22 cellular contexts compared by ENCODE assay signal in the genomic region with DNA sequence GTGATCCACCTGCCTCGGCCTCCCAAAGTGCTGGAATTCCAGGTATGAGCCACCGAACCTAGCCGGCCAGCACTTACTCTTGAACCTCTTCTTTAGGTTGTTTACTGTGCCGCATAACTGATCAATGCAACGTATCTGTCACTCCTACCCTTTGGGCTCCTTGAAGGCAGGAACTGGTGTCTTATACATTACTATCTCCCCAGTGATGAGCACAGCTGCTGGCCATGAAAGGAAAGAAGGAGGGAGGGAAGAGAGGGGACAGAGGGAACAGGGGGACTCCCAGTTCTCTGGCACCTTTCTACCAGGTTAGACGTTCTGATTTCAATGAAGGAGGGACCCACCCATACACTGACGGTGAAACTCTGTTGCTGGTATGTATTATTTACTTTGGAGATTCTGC.
DNase-seq lines count a peak whose midpoint lies in the region; ATAC-seq, FAIRE-seq and TF ChIP-seq lines count a peak whose summit lies in the region.
"Had no signal": no experiment of that assay in that cellular context is flagged by ENCODE, and none has a peak within 500 bp of the region (broad histone marks: within the 10 kb centered on the region; RNA-seq: fewer than 3 reads in every experiment).

No MANE protein-coding gene starts in this region.

- H2BK5ac ChIP-seq in neuronal stem cell (ENCODE audit: low read length) = no peak overlapping the region

- no peaks in the 10 kb centered on the region for H3K27me3 ChIP-seq in right atrium auricular region
- H3K27me3 ChIP-seq in heart left ventricle = no peaks in the 10 kb centered on the region
- H3K27me3 ChIP-seq in esophagus muscularis mucosa = no peaks in the 10 kb centered on the region
- no peaks in the 10 kb centered on the region for H3K27me3 ChIP-seq in neuronal stem cell (ENCODE audit: control insufficient read depth in 3 of 3, insufficient read depth in 3 of 3, low read depth in 1 of 3, low read length in 3 of 3)

- H3K27ac ChIP-seq in right atrium auricular region (no peak overlapping the region), heart left ventricle (no peak overlapping the region), esophagus muscularis mucosa (replicated peaks in 1 of 4) (no peak overlapping the region), neuronal stem cell (replicated peaks; ENCODE audit: low read length) (peak overlapping the region; percentile 30)
- H3K27ac ChIP-seq: A549 had no signal

- DNase-seq in right atrium auricular region (ENCODE audit: low spot score) = peak; percentile 18
- DNase-seq in heart left ventricle = no peak
- DNase-seq in esophagus muscularis mucosa (ENCODE audit: extremely low spot score) = peak; percentile 88
- DNase-seq in neuronal stem cell (ENCODE audit: low spot score) = no peak
- DNase-seq in RCC 7860 (ENCODE audit: low spot score) = no peak
- DNase-seq: 8988T; ACHN; C1 segment of cervical spinal cord; Calu3; CD4-positive, alpha-beta memory T cell; COR-L47; DMS53; DND-41; HCEC 1CT had no signal

- H2BK15ac ChIP-seq in neuronal stem cell (ENCODE audit: low read length) = peak overlapping the region; percentile 43

- H4K91ac ChIP-seq in neuronal stem cell (ENCODE audit: low read depth, low read length, poor library complexity) = no peak overlapping the region

- H3K4me1 ChIP-seq in right atrium auricular region = peaks cover 0 to 12% of the 10 kb centered on the region in 2 donors
- H3K4me1 ChIP-seq in heart left ventricle = peaks cover 0 to 15% (median 5%) of the 10 kb centered on the region in 12 donors
- H3K4me1 ChIP-seq in esophagus muscularis mucosa = peaks cover 0 to 14% (median 9%) of the 10 kb centered on the region in 4 donors
- peaks cover 0 to 9% of the 10 kb centered on the region in 2 donors for H3K4me1 ChIP-seq in neuronal stem cell (ENCODE audit: control insufficient read depth in 2 of 2, insufficient read depth in 1 of 2, low read depth in 1 of 2, low read length in 2 of 2)

- no peak overlapping the region for H3K9ac ChIP-seq in neuronal stem cell (ENCODE audit: low read depth, low read length, poor library complexity)

- no peaks in the 10 kb centered on the region for H3K79me1 ChIP-seq in neuronal stem cell (ENCODE audit: low read depth, low read length)

- no peak overlapping the region for H4K8ac ChIP-seq in neuronal stem cell (ENCODE audit: low read depth, low read length)

- H3K36me3 ChIP-seq in right atrium auricular region (no peaks in the 10 kb centered on the region), heart left ventricle (no peaks in the 10 kb centered on the region), esophagus muscularis mucosa (no peaks in the 10 kb centered on the region), neuronal stem cell (replicated peaks in 1 of 2; ENCODE audit: control insufficient read depth in 2 of 2, insufficient read depth in 2 of 2, low read length in 2 of 2) (no peaks in the 10 kb centered on the region)

- H3K23ac ChIP-seq in neuronal stem cell (ENCODE audit: low read depth, low read length, poor library complexity) = no peak overlapping the region

- no peak overlapping the region for H2BK120ac ChIP-seq in neuronal stem cell (ENCODE audit: low read depth, low read length)

- H2AFZ ChIP-seq in neuronal stem cell (ENCODE audit: low read length) = no peak overlapping the region
- H2AFZ ChIP-seq: GM23338 had no signal

- intact Hi-C loops in heart left ventricle (cut with DNase I) (loop anchor here in 1 of 10 donors (10.0 kb wide), 1 partner anchor 107 kb away; the partner anchor contains the start of gene NANOS1), esophagus muscularis mucosa (cut with DNase I) (no loop called here)

- no peak overlapping the region for H2BK12ac ChIP-seq in neuronal stem cell (ENCODE audit: low read length)

- no peak for TF ChIP-seq POLR2A in heart left ventricle (IDR thresholded peaks at IDR 0.05)
- TF ChIP-seq POLR2A in esophagus muscularis mucosa (IDR thresholded peaks at IDR 0.05; ENCODE audit: low read depth) = no peak

- H3K4me2 ChIP-seq in neuronal stem cell (ENCODE audit: insufficient read depth, low read length, poor library complexity, severe bottlenecking) = no peak overlapping the region
- H3K4me2 ChIP-seq: A549, GM23338 had no signal

- no peak overlapping the region for H3K14ac ChIP-seq in neuronal stem cell (ENCODE audit: low read length)

- no peak for FAIRE-seq in RCC 7860 (lab: Jason Lieb, UNC)
- FAIRE-seq: A549, G401.6, GM12892, GM19239, H54 had no signal

- H3K9me3 ChIP-seq in right atrium auricular region = no peaks in the 10 kb centered on the region
- H3K9me3 ChIP-seq in heart left ventricle = no peaks in the 10 kb centered on the region
- H3K9me3 ChIP-seq in esophagus muscularis mucosa = no peaks in the 10 kb centered on the region
- no peaks in the 10 kb centered on the region for H3K9me3 ChIP-seq in neuronal stem cell (replicated peaks in 1 of 2; ENCODE audit: control insufficient read depth in 2 of 2, insufficient read depth in 1 of 2, low read depth in 1 of 2, low read length in 2 of 2)
- H3K9me3 ChIP-seq: A549 had no signal

- H3K18ac ChIP-seq in neuronal stem cell (ENCODE audit: low read length) = peak overlapping the region; percentile 9

- no peak for TF ChIP-seq CTCF in right atrium auricular region (IDR thresholded peaks at IDR 0.05)
- no peak for TF ChIP-seq CTCF in heart left ventricle (IDR thresholded peaks at IDR 0.05)
- no peak for TF ChIP-seq CTCF in esophagus muscularis mucosa (IDR thresholded peaks at IDR 0.05)

- no peak overlapping the region for H3K4ac ChIP-seq in neuronal stem cell (ENCODE audit: low read length)

- TF ChIP-seq EP300 in esophagus muscularis mucosa (IDR thresholded peaks at IDR 0.05) = no peak

- ATAC-seq in heart left ventricle = no peak
- no peak for ATAC-seq in GM18858 (IDR thresholded peaks at IDR 0.05; ENCODE audit: unreplicated experiment)
- no peak for ATAC-seq in GM19463 (IDR thresholded peaks at IDR 0.05; ENCODE audit: unreplicated experiment)
- ATAC-seq: A549, GM23338 had no signal

- H3K4me3 ChIP-seq in right atrium auricular region = no peak overlapping the region
- no peak overlapping the region for H3K4me3 ChIP-seq in heart left ventricle
- no peak overlapping the region for H3K4me3 ChIP-seq in esophagus muscularis mucosa
- H3K4me3 ChIP-seq in neuronal stem cell (ENCODE audit: low read length in 2 of 2) = no peak overlapping the region
- H3K4me3 ChIP-seq: A549, GM23338 had no signal

- no peak overlapping the region for H2AK5ac ChIP-seq in neuronal stem cell (ENCODE audit: low read depth, low read length)

- 86 to 97% (median 89%) methylated on average over 7 of the region's 7 CpGs for WGBS in heart left ventricle, 4 donors
- WGBS in esophagus muscularis mucosa = 88% methylated on average over 7 of the region's 7 CpGs
- no CpG with 5 or more reads among the region's 7 CpGs for whole genome bisulfite sequencing in neuronal stem cell (ENCODE audit: extremely low coverage in 2 of 2, insufficient read length in 2 of 2, insufficient replicate concordance in 1 of 2), 2 donors

Comparison
In these comparisons a context has a peak if more than half of its experiments do, and no peak if none do; other contexts are left out.
1. DNase-seq: peak in right atrium auricular region (single experiment) and esophagus muscularis mucosa (single experiment); none in heart left ventricle (0 of 5), neuronal stem cell (single experiment) and RCC 7860 (single experiment).